Comparison of ENCODE assay signal across 7 cellular contexts in the genomic region with DNA sequence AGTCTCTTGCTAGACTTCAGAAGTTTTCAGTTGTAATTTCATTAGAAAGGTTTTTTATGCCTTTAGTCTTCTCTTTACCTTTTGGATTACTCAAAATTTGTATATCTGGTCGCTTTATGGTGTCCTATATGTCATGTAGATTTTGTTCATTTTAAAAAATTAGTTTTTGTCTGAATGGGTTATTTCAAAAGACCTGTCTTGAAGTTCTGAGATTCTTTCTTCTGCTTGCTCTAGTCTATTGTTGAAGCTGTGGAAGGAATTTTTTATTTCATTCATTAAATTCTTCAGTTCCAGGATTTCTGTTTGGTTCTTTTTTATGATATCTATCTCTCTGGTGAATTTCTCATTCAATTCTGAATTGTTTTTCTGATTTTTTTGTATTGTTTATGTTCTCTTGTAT.
"Had no signal": no experiment of that assay in that cellular context is flagged by ENCODE, and none has a peak within 500 bp of the region (broad histone marks: within the 10 kb centered on the region; RNA-seq: fewer than 3 reads in every experiment).

No MANE protein-coding gene starts in this region.

- H3K36me3 ChIP-seq: HAP-1 had no signal

- H3K4me3 ChIP-seq: GM23248, HAP-1 had no signal

- H2AFZ ChIP-seq: GM23248 had no signal

- DNase-seq: GM23248, GOT3, H7, KG1 had no signal

- FAIRE-seq: HTR-8/SVneo had no signal

- H3K9me3 ChIP-seq: HAP-1 had no signal

- H3K27ac ChIP-seq: GM23248 had no signal

- H3K9ac ChIP-seq: GM23248 had no signal

- H3K4me1 ChIP-seq: HAP-1 had no signal

- ATAC-seq: HCT116 had no signal
